12 cellular contexts compared by ENCODE assay signal in genomic region chr9:131654857-131655577, GRCh38.
DNase-seq lines count a peak whose midpoint lies in the region; ATAC-seq and TF ChIP-seq lines count a peak whose summit lies in the region.
"Had no signal": no experiment of that assay in that cellular context is flagged by ENCODE, and none has a peak within 500 bp of the region (broad histone marks: within the 10 kb centered on the region; RNA-seq: fewer than 3 reads in every experiment).

No MANE protein-coding gene starts in this region.

- H3K36me3 ChIP-seq in mucosa of rectum (ENCODE audit: control insufficient read depth in 2 of 2, insufficient read depth in 2 of 2, low read length in 2 of 2), result peaks cover 4 to 6% of the 10 kb centered on the region in 2 donors
- H3K36me3 ChIP-seq in SK-N-SH (replicated peaks in 1 of 2; ENCODE audit: control insufficient read depth in 1 of 2, insufficient read depth in 2 of 2, low read length in 1 of 2), result peaks cover under 1 to 7% of the 10 kb centered on the region in 2 experiments
- no peaks in the 10 kb centered on the region for H3K36me3 ChIP-seq in Karpas-422 (ENCODE audit: insufficient read depth, low read length)
- H3K36me3 ChIP-seq: SJSA1 had no signal

- H2AFZ ChIP-seq in SK-N-SH (ENCODE audit: low read depth) (no peak overlapping the region), Karpas-422 (ENCODE audit: low read length) (no peak overlapping the region)

- H3K4me2 ChIP-seq in SK-N-SH, result no peak overlapping the region
- H3K4me2 ChIP-seq in Karpas-422 (ENCODE audit: low read depth, low read length, poor library complexity, severe bottlenecking), result no peak overlapping the region

- H3F3A ChIP-seq in SK-N-SH (replicated peaks; ENCODE audit: insufficient read depth), result no peaks in the 10 kb centered on the region

- POLR2A ChIA-PET in activated CD4-positive, alpha-beta memory T cell treated with anti-CD3 and anti-CD28 coated beads, Interleukin-2, amount 10 ng/mL, durations not matched to agents 7 days and 5 days (lab: Charles Lee), result interaction anchor here (3.1 to 6.4 kb wide), 2 partner anchors 13 to 22 kb away, joined by 23 to 61 read pairs; no protein-coding TSS in a partner anchor
- POLR2A ChIA-PET in SK-N-SH (lab: Yijun Ruan, JAX), result no interaction called here

- TF ChIP-seq RAD21 in SK-N-SH (IDR thresholded peaks at IDR 0.05; ENCODE audit: low read length), result no peak

- peaks cover 30 to 37% of the 10 kb centered on the region in 2 donors for H3K4me1 ChIP-seq in mucosa of rectum (ENCODE audit: control insufficient read depth in 2 of 2, insufficient read depth in 2 of 2, low read length in 2 of 2)
- peaks cover 3 to 12% of the 10 kb centered on the region in 2 experiments; a peak in 2 of 4 replicates for H3K4me1 ChIP-seq in SK-N-SH (ENCODE audit: control insufficient read depth in 1 of 2, insufficient read depth in 2 of 2, low read depth in 1 of 2, low read length in 1 of 2)
- H3K4me1 ChIP-seq in Karpas-422 (ENCODE audit: low read length), result peaks cover 15% of the 10 kb centered on the region

- peaks cover 92% of the 10 kb centered on the region for H3K4me1 Mint-ChIP-seq in stimulated activated naive CD8-positive, alpha-beta T cell treated with anti-CD3 and anti-CD28 coated beads, Interleukin-15, Interleukin-2, amounts not matched to agents 100 ng/mL and 50 ng/mL, for 24 hours (ENCODE audit: low read depth)
- H3K4me1 Mint-ChIP-seq in activated CD4-positive, alpha-beta memory T cell treated with anti-CD3 and anti-CD28 coated beads, Interleukin-2, amount 10 ng/mL, durations not matched to agents 7 days and 5 days, result peaks cover 82% of the 10 kb centered on the region

- peak overlapping the region; percentile 91 for H3K27ac Mint-ChIP-seq in stimulated activated naive CD8-positive, alpha-beta T cell treated with anti-CD3 and anti-CD28 coated beads, Interleukin-15, Interleukin-2, amounts not matched to agents 100 ng/mL and 50 ng/mL, for 24 hours
- peak overlapping the region; percentile 31 for H3K27ac Mint-ChIP-seq in activated CD4-positive, alpha-beta memory T cell treated with anti-CD3 and anti-CD28 coated beads, Interleukin-2, amount 10 ng/mL, durations not matched to agents 7 days and 5 days

- ATAC-seq in stimulated activated naive CD8-positive, alpha-beta T cell treated with anti-CD3 and anti-CD28 coated beads, Interleukin-15, Interleukin-2, amounts not matched to agents 100 U/mL and 50 U/mL, for 24 hours, result no peak
- ATAC-seq in HG03135 (IDR thresholded peaks at IDR 0.05; ENCODE audit: unreplicated experiment), result no peak

- H3K27me3 ChIP-seq in mucosa of rectum (ENCODE audit: control insufficient read depth in 2 of 2, insufficient read depth in 2 of 2, low read length in 2 of 2) (no peaks in the 10 kb centered on the region), SK-N-SH (ENCODE audit: insufficient read depth) (no peaks in the 10 kb centered on the region), Karpas-422 (ENCODE audit: low read length) (no peaks in the 10 kb centered on the region)
- H3K27me3 ChIP-seq: SJSA1 had no signal

- H3K79me2 ChIP-seq in SK-N-SH (ENCODE audit: insufficient read depth) (peaks cover 37% of the 10 kb centered on the region), Karpas-422 (ENCODE audit: low read length) (no peaks in the 10 kb centered on the region)

- CTCF ChIA-PET in activated CD4-positive, alpha-beta memory T cell treated with anti-CD3 and anti-CD28 coated beads, Interleukin-2, amount 10 ng/mL, durations not matched to agents 7 days and 5 days (lab: Charles Lee), result no interaction called here
- CTCF ChIA-PET in SK-N-SH (lab: Yijun Ruan, JAX), result no interaction called here

- no peak for TF ChIP-seq EP300 in SK-N-SH (IDR thresholded peaks at IDR 0.05; ENCODE audit: borderline replicate concordance in 1 of 2, low read depth in 1 of 2, low read length in 1 of 2)

- H3K27ac ChIP-seq in mucosa of rectum (ENCODE audit: low read depth in 2 of 2, low read length in 2 of 2) (peak overlapping the region; percentile 78 to 81), SK-N-SH (ENCODE audit: low read depth in 2 of 2, low read length in 1 of 2) (no peak overlapping the region), Karpas-422 (ENCODE audit: low read length) (no peak overlapping the region)
- H3K27ac ChIP-seq: SJSA1 had no signal

- no peaks in the 10 kb centered on the region for H3K9me2 ChIP-seq in SK-N-SH
- H3K9me2 ChIP-seq in Karpas-422 (replicated peaks; ENCODE audit: insufficient read depth, low read length), result no peaks in the 10 kb centered on the region

- no peaks in the 10 kb centered on the region for H3K27me3 Mint-ChIP-seq in stimulated activated naive CD8-positive, alpha-beta T cell treated with anti-CD3 and anti-CD28 coated beads, Interleukin-15, Interleukin-2, amounts not matched to agents 100 ng/mL and 50 ng/mL, for 24 hours
- no peaks in the 10 kb centered on the region for H3K27me3 Mint-ChIP-seq in activated CD4-positive, alpha-beta memory T cell treated with anti-CD3 and anti-CD28 coated beads, Interleukin-2, amount 10 ng/mL, durations not matched to agents 7 days and 5 days

- DNase-seq in stimulated activated naive CD8-positive, alpha-beta T cell treated with anti-CD3 and anti-CD28 coated beads, Interleukin-15, Interleukin-2, amounts not matched to agents 100 U/mL and 50 U/mL, for 24 hours, result no peak
- DNase-seq in activated CD4-positive, alpha-beta memory T cell treated with anti-CD3 and anti-CD28 coated beads, Interleukin-2, amount 10 ng/mL, durations not matched to agents 7 days and 5 days, result no peak
- DNase-seq in stimulated activated naive CD4-positive, alpha-beta T cell treated with Interleukin-2 at 50 U/mL for 16 hours (lab: John Stamatoyannopoulos, UW), result no peak
- DNase-seq in SK-N-SH (no peak), Karpas-422 (no peak)
- DNase-seq: activated CD8-positive, alpha-beta memory T cell treated with anti-CD3 and anti-CD28 coated beads, Interleukin-2, amount 50 U/mL, for 48 hours; C1 segment of cervical spinal cord; NCI-H1105 treated with DMSO at 0.1 percent for 48 hours had no signal

- H3K9me3 Mint-ChIP-seq in stimulated activated naive CD8-positive, alpha-beta T cell treated with anti-CD3 and anti-CD28 coated beads, Interleukin-15, Interleukin-2, amounts not matched to agents 100 ng/mL and 50 ng/mL, for 24 hours, result no peaks in the 10 kb centered on the region
- no peaks in the 10 kb centered on the region for H3K9me3 Mint-ChIP-seq in activated CD4-positive, alpha-beta memory T cell treated with anti-CD3 and anti-CD28 coated beads, Interleukin-2, amount 10 ng/mL, durations not matched to agents 7 days and 5 days

- WGBS in SK-N-SH (ENCODE audit: low lambda C conversion rate), result 91% methylated on average over 7 of the region's 7 CpGs

- H3K4me3 ChIP-seq in mucosa of rectum (ENCODE audit: low read length in 2 of 2) (no peak overlapping the region), SK-N-SH (ENCODE audit: low read depth in 2 of 2, low read length in 1 of 2) (no peak overlapping the region), Karpas-422 (ENCODE audit: low read length) (no peak overlapping the region)
- H3K4me3 ChIP-seq: SJSA1 had no signal

- H3K4me3 Mint-ChIP-seq in stimulated activated naive CD8-positive, alpha-beta T cell treated with anti-CD3 and anti-CD28 coated beads, Interleukin-15, Interleukin-2, amounts not matched to agents 100 ng/mL and 50 ng/mL, for 24 hours, result no peak overlapping the region
- H3K4me3 Mint-ChIP-seq in activated CD4-positive, alpha-beta memory T cell treated with anti-CD3 and anti-CD28 coated beads, Interleukin-2, amount 10 ng/mL, durations not matched to agents 7 days and 5 days, result no peak overlapping the region

- no peaks in the 10 kb centered on the region for H3K9me3 ChIP-seq in mucosa of rectum (ENCODE audit: control insufficient read depth in 2 of 2, low read length in 2 of 2)
- no peaks in the 10 kb centered on the region for H3K9me3 ChIP-seq in SK-N-SH
- no peaks in the 10 kb centered on the region for H3K9me3 ChIP-seq in Karpas-422 (ENCODE audit: low read length)
- H3K9me3 ChIP-seq: SJSA1 had no signal

- H4K20me1 ChIP-seq in SK-N-SH (ENCODE audit: insufficient read depth), result peaks cover 22% of the 10 kb centered on the region
- peaks cover 50% of the 10 kb centered on the region for H4K20me1 ChIP-seq in Karpas-422 (ENCODE audit: insufficient read depth, low read depth, low read length)

- H3K9ac ChIP-seq in mucosa of rectum (ENCODE audit: low read depth in 1 of 2, low read length in 2 of 2) (peak overlapping the region in 1 of 2 donors; percentile 20), SK-N-SH (no peak overlapping the region), Karpas-422 (ENCODE audit: low read length) (no peak overlapping the region)

- H3K36me3 Mint-ChIP-seq in stimulated activated naive CD8-positive, alpha-beta T cell treated with anti-CD3 and anti-CD28 coated beads, Interleukin-15, Interleukin-2, amounts not matched to agents 100 ng/mL and 50 ng/mL, for 24 hours (ENCODE audit: low read depth), result peaks cover 15% of the 10 kb centered on the region
- peaks cover 30% of the 10 kb centered on the region for H3K36me3 Mint-ChIP-seq in activated CD4-positive, alpha-beta memory T cell treated with anti-CD3 and anti-CD28 coated beads, Interleukin-2, amount 10 ng/mL, durations not matched to agents 7 days and 5 days (ENCODE audit: low read depth)

- no peak for TF ChIP-seq CTCF in SK-N-SH (IDR thresholded peaks at IDR 0.05)

TF ChIP-seq in SK-N-SH, 30 proteins besides CTCF, POLR2A, EP300 and RAD21:
- TF ChIP-seq RFX5 (IDR thresholded peaks at IDR 0.05; ENCODE audit: low read length) (no peak), FOXM1 (IDR thresholded peaks at IDR 0.05; ENCODE audit: low read depth) (no peak), NFIC (IDR thresholded peaks at IDR 0.05; ENCODE audit: borderline replicate concordance) (no peak), JUND (IDR thresholded peaks at IDR 0.05) (no peak), TCF12 (IDR thresholded peaks at IDR 0.05) (no peak), MXI1 (IDR thresholded peaks at IDR 0.05; ENCODE audit: low read depth, low read length) (no peak), MAX (IDR thresholded peaks at IDR 0.05; ENCODE audit: low read depth) (no peak), MEF2A (IDR thresholded peaks at IDR 0.05; ENCODE audit: borderline replicate concordance, low read depth) (no peak)
TF ChIP-seq in SK-N-SH: peak in this region for 0.

Comparison
In these comparisons a context has a peak if more than half of its experiments do, and no peak if none do; other contexts are left out.
1. H3K27ac ChIP-seq: peak in mucosa of rectum (2 of 2); none in SK-N-SH (0 of 2) and Karpas-422 (single experiment).